1 cellular context compared by ENCODE assay signal in genomic region chr2:10303174-10303633, GRCh38.
TF ChIP-seq lines count a peak whose summit lies in the region.

No MANE protein-coding gene starts in this region.

TF ChIP-seq in WTC11, 78 proteins besides CTCF, POLR2A, EP300 and RAD21 (continued from another document):
- TF ChIP-seq ZNF425 (CRISPR knock-in tag; conservative IDR thresholded peaks at IDR 0.05) (no peak), CBFB (CRISPR knock-in tag; IDR thresholded peaks at IDR 0.05; ENCODE audit: low read depth) (no peak), ZNF232 (CRISPR knock-in tag; IDR thresholded peaks at IDR 0.05) (no peak), E2F4 (CRISPR knock-in tag; IDR thresholded peaks at IDR 0.05; ENCODE audit: borderline replicate concordance, low read depth) (0 out of 2 replicates have a peak, but pooled peaks have one; percentile 41), PREB (CRISPR knock-in tag; IDR thresholded peaks at IDR 0.05; ENCODE audit: borderline replicate concordance) (no peak), ZNF423 (CRISPR knock-in tag; IDR thresholded peaks at IDR 0.05) (no peak), PRDM15 (CRISPR knock-in tag; IDR thresholded peaks at IDR 0.05) (no peak), FOXJ3 (CRISPR knock-in tag; IDR thresholded peaks at IDR 0.05; ENCODE audit: borderline replicate concordance) (no peak), CDX4 (CRISPR knock-in tag; IDR thresholded peaks at IDR 0.05; ENCODE audit: borderline replicate concordance) (no peak), JAZF1 (CRISPR knock-in tag; IDR thresholded peaks at IDR 0.05) (no peak), ZNF416 (CRISPR knock-in tag; IDR thresholded peaks at IDR 0.05) (no peak), OVOL2 (CRISPR knock-in tag; IDR thresholded peaks at IDR 0.05; ENCODE audit: borderline replicate concordance) (no peak), CREM (CRISPR knock-in tag; IDR thresholded peaks at IDR 0.05) (no peak), NR1H2 (CRISPR knock-in tag; IDR thresholded peaks at IDR 0.05) (no peak), RORB (CRISPR knock-in tag; IDR thresholded peaks at IDR 0.05) (no peak), SOX15 (CRISPR knock-in tag; IDR thresholded peaks at IDR 0.05) (no peak), ZNF263 (CRISPR knock-in tag; IDR thresholded peaks at IDR 0.05; ENCODE audit: low read depth) (no peak), TCF7 (CRISPR knock-in tag; IDR thresholded peaks at IDR 0.05; ENCODE audit: low read depth) (0 out of 2 replicates have a peak, but pooled peaks have one; percentile 33), ZBTB21 (CRISPR knock-in tag; IDR thresholded peaks at IDR 0.05; ENCODE audit: borderline replicate concordance) (no peak), NFE2L1 (CRISPR knock-in tag; IDR thresholded peaks at IDR 0.05) (peak; percentile 53; the same call in 1 of the 2 replicates), MYBL2 (CRISPR knock-in tag; IDR thresholded peaks at IDR 0.05) (0 out of 2 replicates have a peak, but pooled peaks have one; percentile 26), GABPB1 (CRISPR knock-in tag; IDR thresholded peaks at IDR 0.05) (no peak), ATF2 (CRISPR knock-in tag; IDR thresholded peaks at IDR 0.05; ENCODE audit: borderline replicate concordance, low read depth) (no peak), FOXP1 (CRISPR knock-in tag; IDR thresholded peaks at IDR 0.05; ENCODE audit: borderline replicate concordance) (peak; percentile 83; the same call in 1 of the 2 replicates), KAT7 (CRISPR knock-in tag; IDR thresholded peaks at IDR 0.05; ENCODE audit: borderline replicate concordance) (no peak), NR3C1 (CRISPR knock-in tag; conservative IDR thresholded peaks at IDR 0.05; ENCODE audit: low read depth) (no peak), AR (CRISPR knock-in tag; IDR thresholded peaks at IDR 0.05) (no peak), ZNF317 (CRISPR knock-in tag; IDR thresholded peaks at IDR 0.05; ENCODE audit: borderline replicate concordance, low read depth) (no peak), SP1 (CRISPR knock-in tag; conservative IDR thresholded peaks at IDR 0.05) (no peak), ZNF671 (CRISPR knock-in tag; IDR thresholded peaks at IDR 0.05) (no peak), ZBTB43 (CRISPR knock-in tag; IDR thresholded peaks at IDR 0.05) (0 out of 2 replicates have a peak, but pooled peaks have one; percentile 69), FOXP4 (CRISPR knock-in tag; IDR thresholded peaks at IDR 0.05) (no peak; the same call in 1 of the 2 replicates), ESRRA (CRISPR knock-in tag; IDR thresholded peaks at IDR 0.05; ENCODE audit: borderline replicate concordance) (no peak), RELA (CRISPR knock-in tag; IDR thresholded peaks at IDR 0.05; ENCODE audit: borderline replicate concordance) (no peak), SMAD4 (CRISPR knock-in tag; IDR thresholded peaks at IDR 0.05) (no peak), GRHL2 (CRISPR knock-in tag; IDR thresholded peaks at IDR 0.05; ENCODE audit: insufficient replicate concordance, severe bottlenecking) (no peak), NFYB (CRISPR knock-in tag; conservative IDR thresholded peaks at IDR 0.05; ENCODE audit: low read depth) (no peak), ATF1 (CRISPR knock-in tag; IDR thresholded peaks at IDR 0.05) (no peak), TP53 (CRISPR knock-in tag; IDR thresholded peaks at IDR 0.05) (0 out of 2 replicates have a peak, but pooled peaks have one; percentile 7), PRRX2 (CRISPR knock-in tag; IDR thresholded peaks at IDR 0.05) (no peak), JUN (CRISPR knock-in tag; IDR thresholded peaks at IDR 0.05) (no peak), FOXK1 (CRISPR knock-in tag; IDR thresholded peaks at IDR 0.05) (peak; percentile 42; the same call in 1 of the 2 replicates), IRF2 (CRISPR knock-in tag; IDR thresholded peaks at IDR 0.05; ENCODE audit: borderline replicate concordance, low read depth) (no peak), CREB1 (CRISPR knock-in tag; IDR thresholded peaks at IDR 0.05) (no peak), ERG (CRISPR knock-in tag; IDR thresholded peaks at IDR 0.05) (no peak), SMAD3 (CRISPR knock-in tag; IDR thresholded peaks at IDR 0.05; ENCODE audit: borderline replicate concordance) (no peak), ZNF121 (CRISPR knock-in tag; IDR thresholded peaks at IDR 0.05) (no peak)
